Comparison of ENCODE assay signal across 24 cellular contexts in genomic region chr16:81860310-81860709, GRCh38.
DNase-seq lines count a peak whose midpoint lies in the region; ATAC-seq, FAIRE-seq and TF ChIP-seq lines count a peak whose summit lies in the region.
"Had no signal": no experiment of that assay in that cellular context is flagged by ENCODE, and none has a peak within 500 bp of the region (broad histone marks: within the 10 kb centered on the region; RNA-seq: fewer than 3 reads in every experiment).

No MANE protein-coding gene starts in this region.

- H3K36me3 Mint-ChIP-seq in activated naive CD8-positive, alpha-beta T cell treated with anti-CD3 and anti-CD28 coated beads for 36 hours = no peaks in the 10 kb centered on the region

- ATAC-seq in left lobe of liver = peak; percentile 50
- ATAC-seq in HG02840 (IDR thresholded peaks at IDR 0.05; ENCODE audit: low FRiP score, unreplicated experiment) = no peak
- ATAC-seq: SK-N-SH treated with all-trans-retinoic acid at 6 μM for 48 hours had no signal

- DNase-seq in HT-29 (ENCODE audit: low spot score) (peak; percentile 28), left lobe of liver (ENCODE audit: low spot score) (no peak), small intestine (peak; percentile 89), NCI-H1105 (lab: John Stamatoyannopoulos, UW) (no peak), activated T-cell treated with anti-CD3 and anti-CD28 coated beads for 4 hours (no peak)
- DNase-seq in activated naive CD8-positive, alpha-beta T cell treated with anti-CD3 and anti-CD28 coated beads for 36 hours = no peak
- DNase-seq: Calu3; CD8-positive, alpha-beta memory T cell; DMS153; GOT3; HCEC 1CT; KBM-7; NCI-H1092 treated with DMSO at 0.1 percent for 48 hours; NCI-H2029 treated with DMSO at 0.1 percent for 48 hours; NCI-H226; NCI-H510A treated with DMSO at 0.1 percent for 48 hours; NCI-H748 treated with DMSO at 0.1 percent for 48 hours; NK-92 treated with Interleukin-12 subunit alpha and Interleukin-12 subunit beta, amount 100 ng/mL, for 24 hours; Peyer's patch had no signal

- H3K27ac Mint-ChIP-seq in activated naive CD8-positive, alpha-beta T cell treated with anti-CD3 and anti-CD28 coated beads for 36 hours = no peak overlapping the region

- H3K4me1 Mint-ChIP-seq in activated naive CD8-positive, alpha-beta T cell treated with anti-CD3 and anti-CD28 coated beads for 36 hours = no peaks in the 10 kb centered on the region

- 16 to 53% (median 32%) methylated on average over 5 of the region's 5 CpGs for WGBS in small intestine, 3 donors

- H3K36me3 ChIP-seq in OCI-LY1 (ENCODE audit: insufficient read depth, low read length) (peaks cover 92% of the 10 kb centered on the region), small intestine (ENCODE audit: control insufficient read depth in 2 of 2, insufficient read depth in 2 of 2, low read length in 2 of 2) (peaks cover 2% of the 10 kb centered on the region in 2 donors)

- H3K4me1 ChIP-seq in OCI-LY1 (ENCODE audit: insufficient read depth, low read length, severe bottlenecking) (peaks cover 52% of the 10 kb centered on the region), small intestine (ENCODE audit: control insufficient read depth in 2 of 2, insufficient read depth in 1 of 2, low read depth in 1 of 2, low read length in 1 of 2) (no peaks in the 10 kb centered on the region)

- no peaks in the 10 kb centered on the region for H3K9me2 ChIP-seq in OCI-LY1 (ENCODE audit: low read depth, low read length)

- H3K4me2 ChIP-seq in OCI-LY1 (ENCODE audit: low read length) = no peak overlapping the region

- no peak for TF ChIP-seq CTCF in OCI-LY1 (IDR thresholded peaks at IDR 0.05; ENCODE audit: low read length)

- no peaks in the 10 kb centered on the region for H3K27me3 ChIP-seq in OCI-LY1 (ENCODE audit: insufficient read depth, low read length)
- H3K27me3 ChIP-seq in small intestine (ENCODE audit: control insufficient read depth in 2 of 2, insufficient read depth in 2 of 2, low read length in 2 of 2) = no peaks in the 10 kb centered on the region
- H3K27me3 ChIP-seq: Peyer's patch had no signal

- peaks cover 17% of the 10 kb centered on the region for H3K27me3 Mint-ChIP-seq in activated naive CD8-positive, alpha-beta T cell treated with anti-CD3 and anti-CD28 coated beads for 36 hours

- FAIRE-seq in small intestine (lab: Jason Lieb, UNC) = no peak
- FAIRE-seq: GM12892 had no signal

- no peak overlapping the region for H3K4me3 Mint-ChIP-seq in activated naive CD8-positive, alpha-beta T cell treated with anti-CD3 and anti-CD28 coated beads for 36 hours

- H3K4me3 ChIP-seq in OCI-LY1 (ENCODE audit: low read depth, low read length, poor library complexity, severe bottlenecking) (no peak overlapping the region), small intestine (ENCODE audit: low read depth in 1 of 2, low read length in 2 of 2) (no peak overlapping the region)
- H3K4me3 ChIP-seq: Peyer's patch had no signal

- H3F3A ChIP-seq in OCI-LY1 (ENCODE audit: insufficient read depth, low read length) = no peaks in the 10 kb centered on the region

- no peaks in the 10 kb centered on the region for H3K9me3 Mint-ChIP-seq in activated naive CD8-positive, alpha-beta T cell treated with anti-CD3 and anti-CD28 coated beads for 36 hours
- H3K9me3 Mint-ChIP-seq: CD8-positive, alpha-beta memory T cell had no signal

- H2AFZ ChIP-seq in OCI-LY1 (ENCODE audit: low read length) = no peak overlapping the region

- H4K20me1 ChIP-seq in OCI-LY1 (ENCODE audit: insufficient read depth, low read length) = no peaks in the 10 kb centered on the region

- H3K27ac ChIP-seq in OCI-LY1 (ENCODE audit: low read depth, low read length, poor library complexity, severe bottlenecking) = peak overlapping the region; percentile 89
- H3K27ac ChIP-seq in small intestine (ENCODE audit: low read depth in 1 of 2, low read length in 1 of 2) = no peak overlapping the region
- H3K27ac ChIP-seq: C4-2B had no signal

- no peak overlapping the region for H3K9ac ChIP-seq in OCI-LY1 (ENCODE audit: low read length)

- H3K9me3 ChIP-seq in OCI-LY1 (ENCODE audit: low read length) (no peaks in the 10 kb centered on the region), small intestine (ENCODE audit: control insufficient read depth, low read depth) (no peaks in the 10 kb centered on the region)
- H3K9me3 ChIP-seq: Peyer's patch had no signal

- H3K79me2 ChIP-seq in OCI-LY1 (ENCODE audit: insufficient read depth, low read length) = no peaks in the 10 kb centered on the region

Comparison
In these comparisons a context has a peak if more than half of its experiments do, and no peak if none do; other contexts are left out.
1. DNase-seq: peak in HT-29 (single experiment) and small intestine (single experiment); none in left lobe of liver (single experiment), NCI-H1105 (single experiment), activated naive CD8-positive, alpha-beta T cell treated with anti-CD3 and anti-CD28 coated beads for 36 hours (single experiment) and activated T-cell treated with anti-CD3 and anti-CD28 coated beads for 4 hours (single experiment).